In genomic region chr4:39490322-39490721, GRCh38 we compare ENCODE assay signal across 39 cellular contexts.
"Had no signal": no experiment of that assay in that cellular context is flagged by ENCODE, and none has a peak within 500 bp of the region (broad histone marks: within the 10 kb centered on the region; RNA-seq: fewer than 3 reads in every experiment).

No MANE protein-coding gene starts in this region.

- H3K4me1 Mint-ChIP-seq: activated naive CD4-positive, alpha-beta T cell treated with anti-CD3 and anti-CD28 coated beads, Interleukin-2, amount 10 ng/mL, durations not matched to agents 7 days and 5 days; activated naive CD4-positive, alpha-beta T cell treated with anti-CD3 and anti-CD28 coated beads, Interleukin-2, amount 50 U/mL, for 24 hours; activated naive CD8-positive, alpha-beta T cell treated with anti-CD3 and anti-CD28 coated beads for 36 hours; activated naive CD8-positive, alpha-beta T cell treated with anti-CD3 and anti-CD28 coated beads, Interleukin-2, amount 10 ng/mL, durations not matched to agents 7 days and 5 days; activated naive CD8-positive, alpha-beta T cell treated with anti-CD3 and anti-CD28 coated beads, Interleukin-2, amount 50 U/mL, for 24 hours; activated T-helper 17 cell treated with anti-CD3 and anti-CD28 coated beads, Interleukin-2, amount 50 U/mL, for 72 hours; brain; central memory CD8-positive, alpha-beta T cell had no signal

- FAIRE-seq: astrocyte, bronchial epithelial cell had no signal

- H3K4me3 ChIP-seq: adrenal gland, ascending aorta, body of pancreas, breast epithelium, cardiac muscle cell had no signal

- H3K36me3 Mint-ChIP-seq: activated naive CD4-positive, alpha-beta T cell treated with anti-CD3 and anti-CD28 coated beads, Interleukin-2, amount 10 ng/mL, durations not matched to agents 7 days and 5 days; activated naive CD4-positive, alpha-beta T cell treated with anti-CD3 and anti-CD28 coated beads, Interleukin-2, amount 50 U/mL, for 24 hours; activated naive CD4-positive, alpha-beta T cell treated with anti-CD3 and anti-CD28 coated beads, Interleukin-2, amount 50 U/mL, for 72 hours; activated naive CD8-positive, alpha-beta T cell; activated naive CD8-positive, alpha-beta T cell treated with anti-CD3 and anti-CD28 coated beads for 36 hours; activated naive CD8-positive, alpha-beta T cell treated with anti-CD3 and anti-CD28 coated beads, Interleukin-2, amount 10 ng/mL, durations not matched to agents 7 days and 5 days; brain had no signal

- H3K27me3 ChIP-seq: adrenal gland, ascending aorta, body of pancreas, brain microvascular endothelial cell, breast epithelium, cardiac muscle cell had no signal

- H3K27ac ChIP-seq: adrenal gland, ascending aorta, body of pancreas, brain microvascular endothelial cell, breast epithelium, cardiac muscle cell had no signal

- DNase-seq: activated effector memory CD4-positive, alpha-beta T cell treated with anti-CD3 and anti-CD28 coated beads, Interleukin-2, amount 50 U/mL, for 16 hours; activated effector memory CD4-positive, alpha-beta T cell treated with Interleukin-2 at 50 U/mL for 16 hours; activated gamma-delta T cell; activated gamma-delta T cell treated with Interleukin-2 at 50 U/mL for 16 hours; activated naive CD4-positive, alpha-beta T cell; activated naive CD4-positive, alpha-beta T cell treated with anti-CD3 and anti-CD28 coated beads for 36 hours; activated naive CD4-positive, alpha-beta T cell treated with anti-CD3 and anti-CD28 coated beads, Interleukin-2, amount 10 ng/mL, durations not matched to agents 7 days and 5 days; activated naive CD4-positive, alpha-beta T cell treated with anti-CD3 and anti-CD28 coated beads, Interleukin-2, amount 50 U/mL, for 16 hours; activated naive CD4-positive, alpha-beta T cell treated with Interleukin-2 at 50 U/mL for 16 hours; activated naive CD8-positive, alpha-beta T cell treated with anti-CD3 and anti-CD28 coated beads for 36 hours; activated naive CD8-positive, alpha-beta T cell treated with anti-CD3 and anti-CD28 coated beads, Interleukin-2, amount 10 ng/mL, durations not matched to agents 7 days and 5 days; activated naive CD8-positive, alpha-beta T cell treated with anti-CD3 and anti-CD28 coated beads, Interleukin-2, amount 50 U/mL, for 24 hours; activated T-cell treated with anti-CD3 and anti-CD28 coated beads, Interleukin-2, amount 50 U/mL, for 24 hours; activated T-cell treated with anti-CD3 and anti-CD28 coated beads, Interleukin-2, amount 50 U/mL, for 4 hours; activated T-cell treated with anti-CD3 and anti-CD28 coated beads, Interleukin-2, amount 50 U/mL, for 48 hours; activated T-cell treated with anti-CD3 and anti-CD28 coated beads, Interleukin-2, amount 50 U/mL, for 72 hours; adrenal gland; amniotic stem cell; amygdala; anterior cingulate cortex; aorta; body of pancreas; brain microvascular endothelial cell; caudate nucleus; central memory CD4-positive, alpha-beta T cell; cerebellar nuclear complex had no signal

- ATAC-seq: activated naive CD4-positive, alpha-beta T cell treated with anti-CD3 and anti-CD28 coated beads, Interleukin-2, amount 50 U/mL, for 72 hours; activated naive CD8-positive, alpha-beta T cell treated with anti-CD3 and anti-CD28 coated beads, Interleukin-2, amount 50 U/mL, for 24 hours; activated T-cell treated with anti-CD3 and anti-CD28 coated beads, Interleukin-2, amount 50 U/mL, for 4 hours; activated T-cell treated with anti-CD3 and anti-CD28 coated beads, Interleukin-2, amount 50 U/mL, for 72 hours; activated T-helper 17 cell treated with anti-CD3 and anti-CD28 coated beads, Interleukin-2, amount 50 U/mL, for 72 hours; body of pancreas had no signal

- H3K4me3 Mint-ChIP-seq: activated naive CD4-positive, alpha-beta T cell treated with anti-CD3 and anti-CD28 coated beads for 36 hours; activated naive CD4-positive, alpha-beta T cell treated with anti-CD3 and anti-CD28 coated beads, Interleukin-2, amount 10 ng/mL, durations not matched to agents 7 days and 5 days; activated naive CD4-positive, alpha-beta T cell treated with anti-CD3 and anti-CD28 coated beads, Interleukin-2, amount 50 U/mL, for 24 hours; activated naive CD8-positive, alpha-beta T cell; activated naive CD8-positive, alpha-beta T cell treated with anti-CD3 and anti-CD28 coated beads for 36 hours; activated naive CD8-positive, alpha-beta T cell treated with anti-CD3 and anti-CD28 coated beads, Interleukin-2, amount 10 ng/mL, durations not matched to agents 7 days and 5 days; activated naive CD8-positive, alpha-beta T cell treated with anti-CD3 and anti-CD28 coated beads, Interleukin-2, amount 50 U/mL, for 24 hours; activated T-cell treated with anti-CD3 and anti-CD28 coated beads, Interleukin-2, amount 50 U/mL, for 24 hours; activated T-cell treated with anti-CD3 and anti-CD28 coated beads, Interleukin-2, amount 50 U/mL, for 4 hours; activated T-cell treated with anti-CD3 and anti-CD28 coated beads, Interleukin-2, amount 50 U/mL, for 72 hours; activated T-helper 1 cell treated with anti-CD3 and anti-CD28 coated beads, Interleukin-12 subunit alpha, Interleukin-12 subunit beta, Interleukin-2, Interleukin-4 antibody, amounts not matched to agents 30 ng/mL and 10 ng/mL and 1 ng/mL, durations not matched to agents 14 hours and 24 hours and 36 hours; activated T-helper 17 cell treated with anti-CD3 and anti-CD28 coated beads, Interleukin-2, amount 50 U/mL, for 72 hours; brain; central memory CD8-positive, alpha-beta T cell had no signal

- H3K4me1 ChIP-seq: adrenal gland, ascending aorta, body of pancreas, breast epithelium had no signal

- H3K9me3 ChIP-seq: adrenal gland, ascending aorta, body of pancreas, breast epithelium had no signal

- H3K9me3 Mint-ChIP-seq: activated naive CD4-positive, alpha-beta T cell treated with anti-CD3 and anti-CD28 coated beads for 36 hours; activated naive CD4-positive, alpha-beta T cell treated with anti-CD3 and anti-CD28 coated beads, Interleukin-2, amount 10 ng/mL, durations not matched to agents 7 days and 5 days; activated naive CD4-positive, alpha-beta T cell treated with anti-CD3 and anti-CD28 coated beads, Interleukin-2, amount 50 U/mL, for 24 hours; activated naive CD4-positive, alpha-beta T cell treated with anti-CD3 and anti-CD28 coated beads, Interleukin-2, amount 50 U/mL, for 72 hours; activated naive CD8-positive, alpha-beta T cell treated with anti-CD3 and anti-CD28 coated beads for 36 hours; activated naive CD8-positive, alpha-beta T cell treated with anti-CD3 and anti-CD28 coated beads, Interleukin-2, amount 10 ng/mL, durations not matched to agents 7 days and 5 days; activated naive CD8-positive, alpha-beta T cell treated with anti-CD3 and anti-CD28 coated beads, Interleukin-2, amount 50 U/mL, for 24 hours; activated T-cell treated with anti-CD3 and anti-CD28 coated beads, Interleukin-2, amount 50 U/mL, for 24 hours; activated T-cell treated with anti-CD3 and anti-CD28 coated beads, Interleukin-2, amount 50 U/mL, for 4 hours; activated T-cell treated with anti-CD3 and anti-CD28 coated beads, Interleukin-2, amount 50 U/mL, for 72 hours; activated T-helper 1 cell treated with anti-CD3 and anti-CD28 coated beads, Interleukin-12 subunit alpha, Interleukin-12 subunit beta, Interleukin-2, Interleukin-4 antibody, amounts not matched to agents 30 ng/mL and 10 ng/mL and 1 ng/mL, durations not matched to agents 14 hours and 24 hours and 36 hours; activated T-helper 17 cell treated with anti-CD3 and anti-CD28 coated beads, Interleukin-2, amount 50 U/mL, for 72 hours; activated T-helper 2 cell treated with anti-CD3 and anti-CD28 coated beads, Interferon-gamma antibody, Interleukin-2, Interleukin-4, amounts not matched to agents 10 μg/mL and 5 μg/mL and 100 μg/mL, durations not matched to agents 14 hours and 24 hours and 36 hours; brain; central memory CD8-positive, alpha-beta T cell had no signal

- H3K27ac Mint-ChIP-seq: activated naive CD4-positive, alpha-beta T cell treated with anti-CD3 and anti-CD28 coated beads for 36 hours; activated naive CD4-positive, alpha-beta T cell treated with anti-CD3 and anti-CD28 coated beads, Interleukin-2, amount 10 ng/mL, durations not matched to agents 7 days and 5 days; activated naive CD4-positive, alpha-beta T cell treated with anti-CD3 and anti-CD28 coated beads, Interleukin-2, amount 50 U/mL, for 24 hours; activated naive CD4-positive, alpha-beta T cell treated with anti-CD3 and anti-CD28 coated beads, Interleukin-2, amount 50 U/mL, for 72 hours; activated naive CD8-positive, alpha-beta T cell; activated naive CD8-positive, alpha-beta T cell treated with anti-CD3 and anti-CD28 coated beads for 36 hours; activated naive CD8-positive, alpha-beta T cell treated with anti-CD3 and anti-CD28 coated beads, Interleukin-2, amount 10 ng/mL, durations not matched to agents 7 days and 5 days; activated naive CD8-positive, alpha-beta T cell treated with anti-CD3 and anti-CD28 coated beads, Interleukin-2, amount 50 U/mL, for 24 hours; activated T-cell treated with anti-CD3 and anti-CD28 coated beads, Interleukin-2, amount 50 U/mL, for 24 hours; activated T-helper 1 cell treated with anti-CD3 and anti-CD28 coated beads, Interleukin-12 subunit alpha, Interleukin-12 subunit beta, Interleukin-2, Interleukin-4 antibody, amounts not matched to agents 30 ng/mL and 10 ng/mL and 1 ng/mL, durations not matched to agents 14 hours and 24 hours and 36 hours; activated T-helper 17 cell treated with anti-CD3 and anti-CD28 coated beads, Interleukin-2, amount 50 U/mL, for 72 hours; activated T-helper 2 cell treated with anti-CD3 and anti-CD28 coated beads, Interferon-gamma antibody, Interleukin-2, Interleukin-4, amounts not matched to agents 10 μg/mL and 5 μg/mL and 100 μg/mL, durations not matched to agents 14 hours and 24 hours and 36 hours; brain had no signal

- H3K36me3 ChIP-seq: adrenal gland, ascending aorta, brain microvascular endothelial cell, breast epithelium, cardiac muscle cell had no signal

- H3K27me3 Mint-ChIP-seq: activated naive CD4-positive, alpha-beta T cell treated with anti-CD3 and anti-CD28 coated beads, Interleukin-2, amount 10 ng/mL, durations not matched to agents 7 days and 5 days; activated naive CD4-positive, alpha-beta T cell treated with anti-CD3 and anti-CD28 coated beads, Interleukin-2, amount 50 U/mL, for 24 hours; activated naive CD8-positive, alpha-beta T cell; activated naive CD8-positive, alpha-beta T cell treated with anti-CD3 and anti-CD28 coated beads for 36 hours; activated naive CD8-positive, alpha-beta T cell treated with anti-CD3 and anti-CD28 coated beads, Interleukin-2, amount 10 ng/mL, durations not matched to agents 7 days and 5 days; activated naive CD8-positive, alpha-beta T cell treated with anti-CD3 and anti-CD28 coated beads, Interleukin-2, amount 50 U/mL, for 24 hours; activated T-cell treated with anti-CD3 and anti-CD28 coated beads, Interleukin-2, amount 50 U/mL, for 24 hours; activated T-helper 17 cell treated with anti-CD3 and anti-CD28 coated beads, Interleukin-2, amount 50 U/mL, for 72 hours; central memory CD8-positive, alpha-beta T cell had no signal
